2 cellular contexts compared by ENCODE assay signal in genomic region chr12:73390256-73390655, GRCh38.
TF ChIP-seq lines count a peak whose summit lies in the region.

No MANE protein-coding gene starts in this region.

TF ChIP-seq in HCT116, 20 proteins besides CTCF, POLR2A, EP300 and RAD21 (continued from another document):
- TF ChIP-seq YY1 (IDR thresholded peaks at IDR 0.05; ENCODE audit: extremely low read depth, insufficient replicate concordance, low read depth, low read length) (no peak), FOSL1 (IDR thresholded peaks at IDR 0.05; ENCODE audit: low read depth) (no peak)

TF ChIP-seq in H1, 55 proteins besides CTCF, POLR2A, EP300 and RAD21 (continued from another document):
- TF ChIP-seq RXRA (IDR thresholded peaks at IDR 0.05; ENCODE audit: insufficient read depth, low read depth, low read length): no peak
- no peak for TF ChIP-seq EZH2 (IDR thresholded peaks at IDR 0.05; ENCODE audit: low read depth, low read length, severe bottlenecking)
- TF ChIP-seq TCF12 (IDR thresholded peaks at IDR 0.05; ENCODE audit: low read depth, low read length): no peak
- TF ChIP-seq TBP (IDR thresholded peaks at IDR 0.05; ENCODE audit: low read depth, low read length): no peak
- TF ChIP-seq, protein P1, sequence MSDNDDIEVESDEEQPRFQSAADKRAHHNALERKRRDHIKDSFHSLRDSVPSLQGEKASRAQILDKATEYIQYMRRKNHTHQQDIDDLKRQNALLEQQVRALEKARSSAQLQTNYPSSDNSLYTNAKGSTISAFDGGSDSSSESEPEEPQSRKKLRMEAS (IDR thresholded peaks at IDR 0.05): no peak
- TF ChIP-seq SRF (IDR thresholded peaks at IDR 0.05; ENCODE audit: low read depth, low read length): no peak
- TF ChIP-seq GABPA (IDR thresholded peaks at IDR 0.05; ENCODE audit: borderline replicate concordance, insufficient read depth, low read length): no peak
- no peak for TF ChIP-seq JUND (IDR thresholded peaks at IDR 0.05; ENCODE audit: low read length)
